10 cellular contexts compared by ENCODE assay signal in the genomic region with DNA sequence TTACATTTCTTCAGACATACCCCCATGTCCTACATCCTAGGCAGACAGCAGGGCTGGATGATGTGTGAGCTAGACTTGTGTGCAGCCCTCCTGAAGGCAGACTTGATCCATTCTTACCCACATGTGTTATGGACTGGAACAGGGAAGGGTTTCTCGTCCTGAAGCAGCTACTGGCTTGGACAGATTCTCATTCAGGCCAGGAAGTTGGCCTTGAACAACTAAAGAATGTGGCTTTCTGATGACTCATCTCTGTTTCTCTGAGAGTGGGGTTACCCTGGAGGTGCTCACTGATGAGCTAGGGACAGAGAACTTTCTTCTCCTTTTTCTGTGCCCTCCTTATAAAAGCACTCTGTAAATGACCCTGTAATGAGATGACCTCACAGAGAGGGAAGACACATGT.
DNase-seq lines count a peak whose midpoint lies in the region; ATAC-seq and TF ChIP-seq lines count a peak whose summit lies in the region.
"Had no signal": no experiment of that assay in that cellular context is flagged by ENCODE, and none has a peak within 500 bp of the region (broad histone marks: within the 10 kb centered on the region; RNA-seq: fewer than 3 reads in every experiment).

No MANE protein-coding gene starts in this region.

- H3K27me3 ChIP-seq in NT2/D1 (ENCODE audit: insufficient read depth, insufficient read length) (no peaks in the 10 kb centered on the region), Peyer's patch (no peaks in the 10 kb centered on the region)
- H3K27me3 ChIP-seq: cardiac muscle cell, tibial nerve had no signal

- intact Hi-C loops in activated CD4-positive, alpha-beta T cell treated with anti-CD3 and anti-CD28 coated beads for 36 hours (cut with DNase I, micrococcal nuclease), result loop anchor here in 1 of 2 experiments (5.0 kb wide), 1 partner anchor 40 kb away; no protein-coding TSS in a partner anchor

- H3K4me3 ChIP-seq in NT2/D1 (ENCODE audit: insufficient read length, low read depth), result no peak overlapping the region
- no peak overlapping the region for H3K4me3 ChIP-seq in fibroblast of the aortic adventitia (ENCODE audit: low read depth, low read length)
- H3K4me3 ChIP-seq in Peyer's patch, result no peak overlapping the region
- H3K4me3 ChIP-seq: cardiac muscle cell, tibial nerve had no signal

- CTCF ChIA-PET in activated CD4-positive, alpha-beta T cell treated with anti-CD3 and anti-CD28 coated beads for 36 hours (lab: Charles Lee), result no interaction called here

- no peaks in the 10 kb centered on the region for H3K27me3 Mint-ChIP-seq in activated CD4-positive, alpha-beta T cell treated with anti-CD3 and anti-CD28 coated beads for 36 hours
- no peaks in the 10 kb centered on the region for H3K27me3 Mint-ChIP-seq in stimulated activated naive CD8-positive, alpha-beta T cell treated with anti-CD3 and anti-CD28 coated beads, Interleukin-15, amount 100 ng/mL, for 72 hours

- no peak overlapping the region for H3K9ac ChIP-seq in NT2/D1 (ENCODE audit: insufficient read length, low read depth)

- no peaks in the 10 kb centered on the region for H3K9me3 ChIP-seq in NT2/D1 (ENCODE audit: insufficient read depth, low read length)
- H3K9me3 ChIP-seq in Peyer's patch, result no peaks in the 10 kb centered on the region
- H3K9me3 ChIP-seq: tibial nerve had no signal

- H3K27ac ChIP-seq in Peyer's patch, result no peak overlapping the region
- H3K27ac ChIP-seq: cardiac muscle cell, tibial nerve had no signal

- H3K36me3 Mint-ChIP-seq in activated CD4-positive, alpha-beta T cell treated with anti-CD3 and anti-CD28 coated beads for 36 hours (ENCODE audit: low read depth), result no peaks in the 10 kb centered on the region

- ATAC-seq in activated CD4-positive, alpha-beta T cell treated with anti-CD3 and anti-CD28 coated beads for 36 hours, result peak; percentile 64
- ATAC-seq in stimulated activated naive CD8-positive, alpha-beta T cell treated with anti-CD3 and anti-CD28 coated beads, Interleukin-15, amount 100 ng/mL, for 72 hours, result peak; percentile 89
- ATAC-seq in HG03521 (IDR thresholded peaks at IDR 0.05; ENCODE audit: unreplicated experiment), result no peak

- H3K36me3 ChIP-seq in NT2/D1 (ENCODE audit: insufficient read depth, insufficient read length, low read length) (no peaks in the 10 kb centered on the region), Peyer's patch (peaks cover 0 to 3% (median 0%) of the 10 kb centered on the region in 3 donors)
- H3K36me3 ChIP-seq: cardiac muscle cell, tibial nerve had no signal

- TF ChIP-seq CTCF in fibroblast of the aortic adventitia (IDR thresholded peaks at IDR 0.05; ENCODE audit: insufficient read depth, low read length) (no peak), Peyer's patch (IDR thresholded peaks at IDR 0.05) (no peak)

- no peak for DNase-seq in activated CD4-positive, alpha-beta T cell treated with anti-CD3 and anti-CD28 coated beads for 36 hours
- no peak for DNase-seq in activated CD4-positive, alpha-beta T cell treated with anti-CD3 and anti-CD28 coated beads for 4 hours
- DNase-seq in NT2/D1 (ENCODE audit: low read depth, low spot score), result peak; percentile 40
- peak; percentile 64 for DNase-seq in fibroblast of the aortic adventitia (ENCODE audit: low read depth)
- no peak for DNase-seq in stimulated activated naive CD8-positive, alpha-beta T cell treated with anti-CD3 and anti-CD28 coated beads, Interleukin-15, amount 100 ng/mL, for 72 hours
- no peak for DNase-seq in NCI-H1092 treated with DMSO at 0.1 percent for 48 hours (lab: John Stamatoyannopoulos, UW)
- DNase-seq in Peyer's patch, result no peak

- H3K4me1 Mint-ChIP-seq in activated CD4-positive, alpha-beta T cell treated with anti-CD3 and anti-CD28 coated beads for 36 hours, result peaks cover 8% of the 10 kb centered on the region
- H3K4me1 Mint-ChIP-seq in stimulated activated naive CD8-positive, alpha-beta T cell treated with anti-CD3 and anti-CD28 coated beads, Interleukin-15, amount 100 ng/mL, for 72 hours, result peaks cover 31% of the 10 kb centered on the region

- no peaks in the 10 kb centered on the region for H3K4me1 ChIP-seq in NT2/D1 (ENCODE audit: insufficient read depth, insufficient read length)
- H3K4me1 ChIP-seq in Peyer's patch, result no peaks in the 10 kb centered on the region

- no peak overlapping the region for H3K27ac Mint-ChIP-seq in activated CD4-positive, alpha-beta T cell treated with anti-CD3 and anti-CD28 coated beads for 36 hours
- H3K27ac Mint-ChIP-seq in stimulated activated naive CD8-positive, alpha-beta T cell treated with anti-CD3 and anti-CD28 coated beads, Interleukin-15, amount 100 ng/mL, for 72 hours, result peak overlapping the region in 1 of 2 donors; percentile 71

- TF ChIP-seq POLR2A in Peyer's patch (IDR thresholded peaks at IDR 0.05), result no peak

- POLR2A ChIA-PET in activated CD4-positive, alpha-beta T cell treated with anti-CD3 and anti-CD28 coated beads for 36 hours (lab: Charles Lee), result no interaction called here

- H3K4me3 Mint-ChIP-seq in activated CD4-positive, alpha-beta T cell treated with anti-CD3 and anti-CD28 coated beads for 36 hours, result no peak overlapping the region
- no peak overlapping the region for H3K4me3 Mint-ChIP-seq in stimulated activated naive CD8-positive, alpha-beta T cell treated with anti-CD3 and anti-CD28 coated beads, Interleukin-15, amount 100 ng/mL, for 72 hours

- H3K9me3 Mint-ChIP-seq in activated CD4-positive, alpha-beta T cell treated with anti-CD3 and anti-CD28 coated beads for 36 hours (ENCODE audit: low read depth), result no peaks in the 10 kb centered on the region
- H3K9me3 Mint-ChIP-seq in stimulated activated naive CD8-positive, alpha-beta T cell treated with anti-CD3 and anti-CD28 coated beads, Interleukin-15, amount 100 ng/mL, for 72 hours, result no peaks in the 10 kb centered on the region

Comparison
In these comparisons a context has a peak if more than half of its experiments do, and no peak if none do; other contexts are left out.
1. DNase-seq: peak in NT2/D1 (single experiment) and fibroblast of the aortic adventitia (single experiment); none in activated CD4-positive, alpha-beta T cell treated with anti-CD3 and anti-CD28 coated beads for 36 hours (single experiment), activated CD4-positive, alpha-beta T cell treated with anti-CD3 and anti-CD28 coated beads for 4 hours (0 of 2), stimulated activated naive CD8-positive, alpha-beta T cell treated with anti-CD3 and anti-CD28 coated beads, Interleukin-15, amount 100 ng/mL, for 72 hours (0 of 2), NCI-H1092 treated with DMSO at 0.1 percent for 48 hours (single experiment) and Peyer's patch (0 of 3).